Comparison of ENCODE assay signal across 22 cellular contexts in the genomic region with DNA sequence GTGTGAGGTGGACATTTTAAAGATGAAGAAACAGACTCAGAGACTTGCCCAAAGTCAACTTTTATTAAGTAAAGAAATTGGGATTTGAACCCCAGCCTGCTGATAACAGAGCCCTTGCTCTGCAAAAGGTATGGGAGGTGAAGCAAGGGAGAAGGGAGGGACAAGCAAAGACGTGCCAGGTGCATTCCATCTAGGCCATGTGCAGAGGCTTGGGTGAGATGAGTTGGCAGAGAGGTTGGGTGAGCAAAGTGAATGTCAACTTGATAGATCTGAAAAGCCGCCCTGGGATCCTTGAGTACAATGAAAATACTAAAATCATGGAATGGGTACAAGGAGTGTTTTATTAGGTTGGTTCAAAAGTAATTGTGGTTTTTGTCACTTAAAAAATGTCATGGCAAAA.
"Had no signal": no experiment of that assay in that cellular context is flagged by ENCODE, and none has a peak within 500 bp of the region (broad histone marks: within the 10 kb centered on the region; RNA-seq: fewer than 3 reads in every experiment).

No MANE protein-coding gene starts in this region.

- H3K27ac Mint-ChIP-seq: immature natural killer cell; stimulated activated effector memory CD8-positive, alpha-beta T cell treated with anti-CD3 and anti-CD28 coated beads, Interleukin-12 subunit alpha, Interleukin-12 subunit beta, amount 100 ng/mL, for 72 hours; type B pancreatic cell had no signal

- H3K4me1 ChIP-seq: colonic mucosa, lower lobe of right lung, right lobe of liver had no signal

- H3K27ac ChIP-seq: colonic mucosa, gastrocnemius medialis, left ventricle myocardium inferior, lower lobe of right lung, psoas muscle, right lobe of liver, suprapubic skin, thyroid gland had no signal

- H3K9me3 Mint-ChIP-seq: stimulated activated effector memory CD8-positive, alpha-beta T cell treated with anti-CD3 and anti-CD28 coated beads, Interleukin-12 subunit alpha, Interleukin-12 subunit beta, amount 100 ng/mL, for 72 hours; type B pancreatic cell had no signal

- H3K4me1 Mint-ChIP-seq: immature natural killer cell; naive B cell; stimulated activated effector memory CD8-positive, alpha-beta T cell treated with anti-CD3 and anti-CD28 coated beads, Interleukin-12 subunit alpha, Interleukin-12 subunit beta, amount 100 ng/mL, for 72 hours had no signal

- DNase-seq: colonic mucosa; dermis blood vessel endothelial cell; gastrocnemius medialis; immature natural killer cell; kidney; left cardiac atrium; left ventricle myocardium inferior; lower lobe of right lung; mesenchymal stem cell; naive B cell; occipital lobe; psoas muscle; retina; right lobe of liver; stimulated activated CD4-positive, alpha-beta T cell treated with anti-CD3 and anti-CD28 coated beads, Interleukin-4, amount 100 ng/mL, for 1 hour; stimulated activated CD8-positive, alpha-beta memory T cell treated with anti-CD3 and anti-CD28 coated beads, Interleukin-4, amount 100 ng/mL, for 48 hours; stimulated activated naive CD8-positive, alpha-beta T cell treated with anti-CD3 and anti-CD28 coated beads, Interleukin-15, Interleukin-2, amounts not matched to agents 100 U/mL and 50 U/mL, for 24 hours; thyroid gland had no signal

- H3K4me3 ChIP-seq: colonic mucosa, gastrocnemius medialis, left ventricle myocardium inferior, lower lobe of right lung, psoas muscle, right lobe of liver, suprapubic skin, thyroid gland had no signal

- H3K9me3 ChIP-seq: colonic mucosa, gastrocnemius medialis, left ventricle myocardium inferior, lower lobe of right lung, psoas muscle, right lobe of liver, suprapubic skin, thyroid gland had no signal

- H3K36me3 ChIP-seq: colonic mucosa, gastrocnemius medialis, left ventricle myocardium inferior, lower lobe of right lung, right lobe of liver, suprapubic skin, thyroid gland had no signal

- H3K27me3 ChIP-seq: colonic mucosa, gastrocnemius medialis, right lobe of liver, thyroid gland had no signal

- FAIRE-seq: kidney had no signal

- H3K4me3 Mint-ChIP-seq: immature natural killer cell; nephron; stimulated activated effector memory CD8-positive, alpha-beta T cell treated with anti-CD3 and anti-CD28 coated beads, Interleukin-12 subunit alpha, Interleukin-12 subunit beta, amount 100 ng/mL, for 72 hours; type B pancreatic cell had no signal

- H3K36me3 Mint-ChIP-seq: immature natural killer cell; naive B cell; stimulated activated effector memory CD8-positive, alpha-beta T cell treated with anti-CD3 and anti-CD28 coated beads, Interleukin-12 subunit alpha, Interleukin-12 subunit beta, amount 100 ng/mL, for 72 hours; type B pancreatic cell had no signal
